ENCODE assay signal across 9 cellular contexts in genomic region chrX:97685753-97686152, GRCh38.
DNase-seq lines count a peak whose midpoint lies in the region; ATAC-seq, FAIRE-seq and TF ChIP-seq lines count a peak whose summit lies in the region.
"Had no signal": no experiment of that assay in that cellular context is flagged by ENCODE, and none has a peak within 500 bp of the region (broad histone marks: within the 10 kb centered on the region; RNA-seq: fewer than 3 reads in every experiment).

No MANE protein-coding gene starts in this region.

- TF ChIP-seq CTCF in CD4-positive, alpha-beta T cell (IDR thresholded peaks at IDR 0.05): peak; percentile 17

- CTCF ChIA-PET in CD4-positive, alpha-beta T cell (lab: Charles Lee): interaction anchor here (1.2 kb wide), 1 partner anchor 13 kb away, joined by 3 read pairs; no protein-coding TSS in a partner anchor

- no peaks in the 10 kb centered on the region for H3K4me1 Mint-ChIP-seq in CD4-positive, alpha-beta T cell (ENCODE audit: low read depth)
- H3K4me1 Mint-ChIP-seq: T-cell had no signal

- no peak overlapping the region for H3K27ac Mint-ChIP-seq in CD4-positive, alpha-beta T cell
- H3K27ac Mint-ChIP-seq: T-cell had no signal

- intact Hi-C loops in CD4-positive, alpha-beta T cell (cut with DNase I, micrococcal nuclease): loop anchor here in 1 of 2 experiments (10.0 kb wide), 1 partner anchor 921 kb away; no protein-coding TSS in a partner anchor

- TF ChIP-seq EP300 in Ishikawa (IDR thresholded peaks at IDR 0.05; ENCODE audit: borderline replicate concordance): no peak

- no peak overlapping the region for H3K4me3 Mint-ChIP-seq in CD4-positive, alpha-beta T cell
- H3K4me3 Mint-ChIP-seq: T-cell had no signal

- peaks cover 4% of the 10 kb centered on the region for H3K27me3 Mint-ChIP-seq in CD4-positive, alpha-beta T cell

- no peak for ATAC-seq in CD4-positive, alpha-beta T cell (ENCODE audit: poor library complexity)
- ATAC-seq in GM18867 (IDR thresholded peaks at IDR 0.05; ENCODE audit: unreplicated experiment): peak; percentile 87
- ATAC-seq: T-cell had no signal

- FAIRE-seq in urothelium cell line (lab: Jason Lieb, UNC): no peak

- no peaks in the 10 kb centered on the region for H3K27me3 ChIP-seq in CD4-positive, alpha-beta T cell (ENCODE audit: control insufficient read depth, insufficient read depth, low read length)

- no peak for DNase-seq in CD4-positive, alpha-beta T cell
- peak; percentile 29 for DNase-seq in SK-N-DZ (ENCODE audit: low spot score)
- DNase-seq in germinal center (ENCODE audit: low spot score): peak; percentile 9
- peak; percentile 11 for DNase-seq in urothelium cell line (ENCODE audit: low spot score)
- DNase-seq in ecto neural progenitor cell (ENCODE audit: low spot score): no peak
- DNase-seq in GF-D8 (lab: John Stamatoyannopoulos, UW): no peak

- no peaks in the 10 kb centered on the region for H3K9me3 Mint-ChIP-seq in CD4-positive, alpha-beta T cell
- H3K9me3 Mint-ChIP-seq: T-cell had no signal

- no peaks in the 10 kb centered on the region for H3K9me3 ChIP-seq in CD4-positive, alpha-beta T cell (ENCODE audit: control insufficient read depth, low read length)

- no peaks in the 10 kb centered on the region for H3K36me3 Mint-ChIP-seq in CD4-positive, alpha-beta T cell (ENCODE audit: low read depth)
- H3K36me3 Mint-ChIP-seq: T-cell had no signal

- TF ChIP-seq RAD21 in Ishikawa (IDR thresholded peaks at IDR 0.05; ENCODE audit: low read depth): peak; percentile 39; the same call in 1 of the 2 replicates

- POLR2A ChIA-PET in CD4-positive, alpha-beta T cell (lab: Charles Lee): no interaction called here

- H3K27ac ChIP-seq in CD4-positive, alpha-beta T cell (ENCODE audit: low read depth, low read length): no peak overlapping the region

TF ChIP-seq in Ishikawa, 13 proteins besides CTCF, POLR2A, EP300 and RAD21:
- TF ChIP-seq, protein P1, sequence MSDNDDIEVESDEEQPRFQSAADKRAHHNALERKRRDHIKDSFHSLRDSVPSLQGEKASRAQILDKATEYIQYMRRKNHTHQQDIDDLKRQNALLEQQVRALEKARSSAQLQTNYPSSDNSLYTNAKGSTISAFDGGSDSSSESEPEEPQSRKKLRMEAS (IDR thresholded peaks at IDR 0.05): no peak
- TF ChIP-seq TCF12 (IDR thresholded peaks at IDR 0.05; ENCODE audit: low read depth) (no peak), ZBTB7A (IDR thresholded peaks at IDR 0.05; ENCODE audit: low read depth) (no peak), FOXM1 (IDR thresholded peaks at IDR 0.05; ENCODE audit: borderline replicate concordance, low read depth) (no peak)

Comparison
In these comparisons a context has a peak if more than half of its experiments do, and no peak if none do; other contexts are left out.
1. DNase-seq: peak in SK-N-DZ (single experiment), germinal center (single experiment) and urothelium cell line (single experiment); none in CD4-positive, alpha-beta T cell (0 of 10), ecto neural progenitor cell (single experiment) and GF-D8 (single experiment).